ENCODE assay signal across 26 cellular contexts in the genomic region with DNA sequence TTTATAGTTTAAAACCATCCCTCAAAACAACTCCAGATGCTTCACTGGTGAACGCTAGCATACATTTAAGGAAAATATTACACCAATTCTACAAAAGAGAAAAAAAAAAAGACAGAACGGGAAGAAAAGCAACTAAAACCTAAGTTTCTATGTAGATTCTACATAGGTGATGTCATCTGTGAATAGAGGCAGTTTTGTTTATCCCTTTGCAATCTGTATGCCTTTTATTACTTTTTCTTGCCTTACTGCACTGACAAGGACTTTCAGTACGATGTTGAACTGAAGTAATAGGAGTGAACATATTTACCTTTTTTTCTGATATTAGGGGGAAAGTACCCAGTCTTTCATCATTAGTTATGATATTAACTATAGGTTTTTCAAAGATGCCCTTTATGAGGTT.
DNase-seq lines count a peak whose midpoint lies in the region; ATAC-seq and TF ChIP-seq lines count a peak whose summit lies in the region.
"Had no signal": no experiment of that assay in that cellular context is flagged by ENCODE, and none has a peak within 500 bp of the region (broad histone marks: within the 10 kb centered on the region; RNA-seq: fewer than 3 reads in every experiment).

No MANE protein-coding gene starts in this region.

- H3K4me3 ChIP-seq in GM12865 (ENCODE audit: low read depth, low read length): no peak overlapping the region
- no peak overlapping the region for H3K4me3 ChIP-seq in thyroid gland (replicated peaks in 1 of 3)
- H3K4me3 ChIP-seq in upper lobe of right lung: no peak overlapping the region
- H3K4me3 ChIP-seq: lower lobe of right lung, SJCRH30, skin epidermis had no signal

- 86 to 87% methylated on average over 3 of the region's 3 CpGs for WGBS in thyroid gland, 2 donors

- H3K36me3 ChIP-seq in thyroid gland: no peaks in the 10 kb centered on the region
- H3K36me3 ChIP-seq in upper lobe of right lung: no peaks in the 10 kb centered on the region
- H3K36me3 ChIP-seq: lower lobe of right lung, SJCRH30 had no signal

- intact Hi-C loops in thyroid gland (cut with DNase I) (no loop called here), upper lobe of right lung (cut with DNase I) (no loop called here)

- H3K27me3 ChIP-seq in thyroid gland (no peaks in the 10 kb centered on the region), upper lobe of right lung (no peaks in the 10 kb centered on the region)
- H3K27me3 ChIP-seq: SJCRH30 had no signal

- no peak for TF ChIP-seq POLR2A in thyroid gland (IDR thresholded peaks at IDR 0.05)

- no peaks in the 10 kb centered on the region for H3K9me3 ChIP-seq in thyroid gland
- no peaks in the 10 kb centered on the region for H3K9me3 ChIP-seq in upper lobe of right lung
- H3K9me3 ChIP-seq: lower lobe of right lung had no signal

- no peaks in the 10 kb centered on the region for H3K4me1 ChIP-seq in thyroid gland
- H3K4me1 ChIP-seq in upper lobe of right lung: no peaks in the 10 kb centered on the region
- H3K4me1 ChIP-seq: lower lobe of right lung, SJCRH30 had no signal

- TF ChIP-seq CTCF in GM12865 (IDR thresholded peaks at IDR 0.05; ENCODE audit: insufficient read depth, low read depth, low read length, missing control alignments) (no peak), thyroid gland (IDR thresholded peaks at IDR 0.05) (no peak), upper lobe of right lung (IDR thresholded peaks at IDR 0.05) (no peak)

- ATAC-seq in GM19035 (IDR thresholded peaks at IDR 0.05; ENCODE audit: unreplicated experiment) (peak; percentile 47), GM21825 (IDR thresholded peaks at IDR 0.05; ENCODE audit: unreplicated experiment) (peak; percentile 39), HG03159 (IDR thresholded peaks at IDR 0.05; ENCODE audit: unreplicated experiment) (peak; percentile 32), upper lobe of right lung (no peak)
- ATAC-seq: activated CD8-positive, alpha-beta T cell treated with anti-CD3 and anti-CD28 coated beads, Interleukin-2, amount 10 ng/mL, durations not matched to agents 7 days and 5 days; lower lobe of right lung; natural killer cell treated with Interleukin-12 subunit alpha and Interleukin-12 subunit beta and Interleukin-15 and Interleukin-18, amount 100 ng/mL, for 72 hours; T-cell had no signal

- H3K27ac ChIP-seq in thyroid gland (no peak overlapping the region), upper lobe of right lung (no peak overlapping the region)
- H3K27ac ChIP-seq: 22Rv1, lower lobe of right lung, SJCRH30, skin epidermis had no signal

- DNase-seq in GM12865 (ENCODE audit: low read depth) (peak; percentile 5), thyroid gland (no peak), upper lobe of right lung (no peak), AG08395 (ENCODE audit: low spot score) (no peak), GM19238 (ENCODE audit: insufficient read length, low spot score) (no peak)
- DNase-seq: activated CD4-positive, CD25-positive, alpha-beta regulatory T cell treated with anti-CD3 and anti-CD28 coated beads, Interleukin-2, amount 50 U/mL, for 72 hours; activated CD8-positive, alpha-beta T cell treated with anti-CD3 and anti-CD28 coated beads, Interleukin-2, amount 10 ng/mL, durations not matched to agents 7 days and 5 days; activated gamma-delta T cell; CD4-positive, alpha-beta memory T cell; DMS153; glutamatergic neuron; kidney glomerular epithelial cell; lower lobe of right lung; NCI-H1694; NCI-H2171 treated with DMSO at 0.1 percent for 48 hours; NCI-H526 treated with DMSO at 0.1 percent for 48 hours; SJCRH30; stimulated activated CD4-positive, alpha-beta T cell treated with anti-CD3 and anti-CD28 coated beads, Interleukin-1b, Interleukin-23, amount 100 ng/mL, for 48 hours; substantia nigra; T-cell had no signal
